In the genomic region with DNA sequence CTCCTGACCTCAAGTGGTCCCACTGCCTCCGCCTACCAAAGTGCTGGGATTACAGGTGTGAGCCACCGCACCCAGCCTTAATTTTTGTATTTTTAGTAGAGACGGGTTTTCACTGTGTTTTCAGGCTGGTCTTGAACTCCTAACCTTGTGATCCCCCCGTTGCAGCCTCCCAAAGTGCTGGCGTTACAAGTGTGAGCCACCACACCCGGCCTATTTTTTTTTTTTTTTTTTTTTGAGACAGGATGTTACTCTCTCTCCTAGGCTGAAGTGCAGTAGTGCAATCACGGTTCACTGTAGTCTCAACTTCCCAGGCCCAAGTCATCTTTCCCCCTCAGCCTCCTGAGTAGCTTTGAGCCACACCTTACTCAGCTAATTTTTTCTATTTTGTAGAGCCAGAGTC, we compare ENCODE assay signal across 19 cellular contexts.
"Had no signal": no experiment of that assay in that cellular context is flagged by ENCODE, and none has a peak within 500 bp of the region (broad histone marks: within the 10 kb centered on the region; RNA-seq: fewer than 3 reads in every experiment).

No MANE protein-coding gene starts in this region.

- H3K27ac ChIP-seq: body of pancreas, coronary artery, esophagus squamous epithelium, hepatocyte, psoas muscle, SJCRH30, thoracic aorta had no signal

- H3K4me1 ChIP-seq: SJCRH30 had no signal

- H3K9me3 ChIP-seq: body of pancreas, esophagus squamous epithelium, thoracic aorta had no signal

- H3K36me3 ChIP-seq: esophagus squamous epithelium, thoracic aorta had no signal

- H3K27ac Mint-ChIP-seq: activated naive CD4-positive, alpha-beta T cell treated with anti-CD3 and anti-CD28 coated beads, Interleukin-2, amount 50 U/mL, for 72 hours; activated T-helper 2 cell treated with anti-CD3 and anti-CD28 coated beads, Interferon-gamma antibody, Interleukin-2, Interleukin-4, amounts not matched to agents 10 μg/mL and 5 μg/mL and 100 μg/mL, durations not matched to agents 14 hours and 24 hours and 36 hours had no signal

- DNase-seq: activated CD4-positive, CD25-positive, alpha-beta regulatory T cell treated with anti-CD3 and anti-CD28 coated beads, Interleukin-2, amount 50 U/mL, for 72 hours; activated T-cell treated with anti-CD3 and anti-CD28 coated beads for 4 hours; amygdala; body of pancreas; central memory CD4-positive, alpha-beta T cell; effector CD4-positive, alpha-beta T cell; esophagus squamous epithelium; midbrain; psoas muscle; SJCRH30; stimulated activated CD4-positive, alpha-beta T cell treated with anti-CD3 and anti-CD28 coated beads, Interleukin-1b, Interleukin-23, amount 100 ng/mL, for 48 hours; T-helper 9 cell had no signal

- H3K4me3 ChIP-seq: body of pancreas, coronary artery, esophagus squamous epithelium, hepatocyte, psoas muscle, SJCRH30, thoracic aorta had no signal

- H3K27me3 ChIP-seq: body of pancreas, esophagus squamous epithelium, hepatocyte, SJCRH30 had no signal

- ATAC-seq: activated naive CD4-positive, alpha-beta T cell treated with anti-CD3 and anti-CD28 coated beads, Interleukin-2, amount 50 U/mL, for 72 hours; body of pancreas; left lobe of liver; psoas muscle; sciatic nerve had no signal
